19 cellular contexts compared by ENCODE assay signal in the genomic region with DNA sequence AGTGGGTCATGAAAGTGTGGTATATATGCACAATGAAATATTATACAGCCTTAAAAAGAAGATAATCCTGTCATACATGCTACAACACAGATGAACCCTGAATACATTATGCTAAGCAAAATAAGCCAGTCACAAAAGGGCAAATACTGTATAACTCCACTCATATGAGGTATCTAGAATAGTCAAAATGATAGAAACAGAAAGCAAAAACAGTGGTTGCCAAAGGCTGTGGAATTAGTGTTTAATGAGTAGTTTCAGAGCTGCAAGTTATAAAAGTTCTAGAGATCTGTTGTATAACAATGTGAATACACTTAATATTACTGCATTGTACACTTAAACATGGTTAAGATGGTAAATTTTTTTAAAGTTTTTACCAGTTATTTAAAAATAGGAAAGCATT.
DNase-seq lines count a peak whose midpoint lies in the region; ATAC-seq and TF ChIP-seq lines count a peak whose summit lies in the region.
"Had no signal": no experiment of that assay in that cellular context is flagged by ENCODE, and none has a peak within 500 bp of the region (broad histone marks: within the 10 kb centered on the region; RNA-seq: fewer than 3 reads in every experiment).

No MANE protein-coding gene starts in this region.

- H3K27ac ChIP-seq in prostate gland: no peak overlapping the region
- H3K27ac ChIP-seq: brain microvascular endothelial cell, HL-60, KMS-11, vagina had no signal

- peaks cover 4% of the 10 kb centered on the region; the same call in 1 of the 2 replicates for H3K4me1 Mint-ChIP-seq in HFFc6 (ENCODE audit: low read depth)

- peaks cover 11% of the 10 kb centered on the region; the same call in 1 of the 2 replicates for H3K36me3 Mint-ChIP-seq in HFFc6 (ENCODE audit: low read depth)

- no peak for TF ChIP-seq CTCF in prostate gland (IDR thresholded peaks at IDR 0.05)
- no peak for TF ChIP-seq CTCF in HFFc6 (IDR thresholded peaks at IDR 0.05)

- H3K9me3 Mint-ChIP-seq in HFFc6: no peaks in the 10 kb centered on the region
- H3K9me3 Mint-ChIP-seq: effector memory CD8-positive, alpha-beta T cell had no signal

- no peak for DNase-seq in prostate gland (ENCODE audit: low spot score)
- DNase-seq in middle frontal gyrus (ENCODE audit: extremely low spot score, low spot score): no peak
- no peak for DNase-seq in HFFc6
- DNase-seq: activated gamma-delta T cell; brain microvascular endothelial cell; DMS153; effector memory CD8-positive, alpha-beta T cell; NCI-H1436; NCI-H524 treated with DMSO at 0.1 percent for 48 hours; stimulated activated naive CD4-positive, alpha-beta T cell treated with Interleukin-2 at 50 U/mL for 16 hours had no signal

- no peak overlapping the region for H3K4me3 ChIP-seq in prostate gland
- H3K4me3 ChIP-seq: vagina had no signal

- H3K27me3 Mint-ChIP-seq in HFFc6 (ENCODE audit: insufficient read depth): no peaks in the 10 kb centered on the region
- H3K27me3 Mint-ChIP-seq: effector memory CD8-positive, alpha-beta T cell had no signal

- peak; percentile 69 for ATAC-seq in GM18861 (IDR thresholded peaks at IDR 0.05; ENCODE audit: unreplicated experiment)
- peak; percentile 76 for ATAC-seq in GM21423 (IDR thresholded peaks at IDR 0.05; ENCODE audit: unreplicated experiment)
- ATAC-seq in HG02938 (IDR thresholded peaks at IDR 0.05; ENCODE audit: unreplicated experiment): peak; percentile 77
- ATAC-seq in HG03520 (IDR thresholded peaks at IDR 0.05; ENCODE audit: unreplicated experiment): peak; percentile 82
- no peak for ATAC-seq in HG03469 (IDR thresholded peaks at IDR 0.05; ENCODE audit: unreplicated experiment)
- ATAC-seq: effector memory CD8-positive, alpha-beta T cell; sciatic nerve had no signal

- no peaks in the 10 kb centered on the region for H3K9me3 ChIP-seq in prostate gland
- H3K9me3 ChIP-seq: vagina had no signal

- no peaks in the 10 kb centered on the region for H3K36me3 ChIP-seq in prostate gland

- H3K27me3 ChIP-seq in prostate gland (replicated peaks; ENCODE audit: insufficient read depth): no peaks in the 10 kb centered on the region
- H3K27me3 ChIP-seq: brain microvascular endothelial cell, vagina had no signal

- intact Hi-C loops in prostate gland (cut with DNase I): no loop called here

- TF ChIP-seq POLR2A in prostate gland (IDR thresholded peaks at IDR 0.05): no peak

- no peak overlapping the region for H3K4me3 Mint-ChIP-seq in HFFc6
- H3K4me3 Mint-ChIP-seq: effector memory CD8-positive, alpha-beta T cell had no signal

- no peak overlapping the region for H3K27ac Mint-ChIP-seq in HFFc6
- H3K27ac Mint-ChIP-seq: effector memory CD8-positive, alpha-beta T cell had no signal

- H3K4me1 ChIP-seq in prostate gland (replicated peaks): no peaks in the 10 kb centered on the region
- H3K4me1 ChIP-seq: vagina had no signal
